In genomic region chr11:49174691-49175366, GRCh38 we compare ENCODE assay signal across 8 cellular contexts. TPM values are rescaled to one million over a fixed set of nuclear protein-coding genes. Genes with fewer than 3 reads are reported as not detected.
"Had no signal": no experiment of that assay in that cellular context is flagged by ENCODE, and none has a peak within 500 bp of the region (broad histone marks: within the 10 kb centered on the region; RNA-seq: fewer than 3 reads in every experiment).

No MANE protein-coding gene starts in this region.

RNA-seq across cellular contexts. Expression of gene FOLH1, which starts 33.6 kb away (rescaled TPM):
- total RNA-seq: epithelial cell of proximal tubule; fibroblast of villous mesenchyme; hepatocyte; left ventricle myocardium superior; lung microvascular endothelial cell; mesothelial cell of epicardium; myocyte; naive thymus-derived CD8-positive, alpha-beta T cell had no signal
